In genomic region chr6:136477548-136477947, GRCh38 we compare ENCODE assay signal across 1 cellular context.
TF ChIP-seq lines count a peak whose summit lies in the region.

No MANE protein-coding gene starts in this region.

TF ChIP-seq in SK-N-SH treated with all-trans-retinoic acid at 6 μM for 48 hours, 23 proteins besides CTCF, POLR2A, EP300 and RAD21 (continued from another document):
- TF ChIP-seq CREB5 (CRISPR knock-in tag; IDR thresholded peaks at IDR 0.05; ENCODE audit: low read depth) (no peak), ZFP30 (CRISPR knock-in tag; IDR thresholded peaks at IDR 0.05) (no peak), ZNF70 (CRISPR knock-in tag; IDR thresholded peaks at IDR 0.05) (no peak)
